In genomic region chr20:33686008-33686983, GRCh38 we compare ENCODE assay signal across 8 cellular contexts. TPM values are rescaled to one million over a fixed set of nuclear protein-coding genes. Genes with fewer than 3 reads are reported as not detected.
A peak's percentile ranks its signal among the peaks of the same experiment; 100 is the strongest.
DNase-seq lines count a peak whose midpoint lies in the region; ATAC-seq and TF ChIP-seq lines count a peak whose summit lies in the region.

A gene with protein sequence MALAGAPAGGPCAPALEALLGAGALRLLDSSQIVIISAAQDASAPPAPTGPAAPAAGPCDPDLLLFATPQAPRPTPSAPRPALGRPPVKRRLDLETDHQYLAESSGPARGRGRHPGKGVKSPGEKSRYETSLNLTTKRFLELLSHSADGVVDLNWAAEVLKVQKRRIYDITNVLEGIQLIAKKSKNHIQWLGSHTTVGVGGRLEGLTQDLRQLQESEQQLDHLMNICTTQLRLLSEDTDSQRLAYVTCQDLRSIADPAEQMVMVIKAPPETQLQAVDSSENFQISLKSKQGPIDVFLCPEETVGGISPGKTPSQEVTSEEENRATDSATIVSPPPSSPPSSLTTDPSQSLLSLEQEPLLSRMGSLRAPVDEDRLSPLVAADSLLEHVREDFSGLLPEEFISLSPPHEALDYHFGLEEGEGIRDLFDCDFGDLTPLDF (minus strand): TSS chr20:33686385. CDS start chr20:33686264, 121 bp downstream.

- H3K4me3 Mint-ChIP-seq in activated naive CD4-positive, alpha-beta T cell treated with anti-CD3 and anti-CD28 coated beads, Interleukin-2, amount 10 ng/mL, durations not matched to agents 7 days and 5 days: peak within 1 kb of the TSS; percentile 89

- peak; percentile 83 for ATAC-seq in HG02623 (IDR thresholded peaks at IDR 0.05; ENCODE audit: unreplicated experiment)
- peak; percentile 94 for ATAC-seq in omental fat pad (ENCODE audit: low FRiP score)

- H3K36me3 ChIP-seq in SK-N-SH (replicated peaks in 1 of 2; ENCODE audit: control insufficient read depth in 1 of 2, insufficient read depth in 2 of 2, low read length in 1 of 2): no peaks in the 10 kb centered on the region

- no peak for TF ChIP-seq EP300 in SK-N-SH (IDR thresholded peaks at IDR 0.05; ENCODE audit: borderline replicate concordance in 1 of 2, low read depth in 1 of 2, low read length in 1 of 2)

- H3F3A ChIP-seq in SK-N-SH (replicated peaks; ENCODE audit: insufficient read depth): no peaks in the 10 kb centered on the region

- H3K79me2 ChIP-seq in SK-N-SH (ENCODE audit: insufficient read depth): peaks cover 35% of the 10 kb centered on the region

- H3K4me2 ChIP-seq in SK-N-SH: peak within 1 kb of the TSS; percentile 72

- CTCF ChIA-PET in SK-N-SH (lab: Yijun Ruan, JAX): interaction anchor here (0.6 to 4.5 kb wide), 7 partner anchors 10 to 383 kb away, joined by 3 to 15 read pairs (median 3); partner anchors contain the start of gene ZNF341
- CTCF ChIA-PET in activated naive CD4-positive, alpha-beta T cell treated with anti-CD3 and anti-CD28 coated beads, Interleukin-2, amount 10 ng/mL, durations not matched to agents 7 days and 5 days (lab: Charles Lee): interaction anchor here (1.0 to 1.5 kb wide), 3 partner anchors 20 to 34 kb away, joined by 3 read pairs; partner anchors contain the start of genes ACTL10 and PXMP4

- peaks cover 87% of the 10 kb centered on the region for H3K4me1 Mint-ChIP-seq in activated naive CD4-positive, alpha-beta T cell treated with anti-CD3 and anti-CD28 coated beads, Interleukin-2, amount 10 ng/mL, durations not matched to agents 7 days and 5 days

- H3K4me1 ChIP-seq in SK-N-SH (ENCODE audit: control insufficient read depth in 1 of 2, insufficient read depth in 2 of 2, low read depth in 1 of 2, low read length in 1 of 2): peaks cover 7 to 19% of the 10 kb centered on the region in 2 experiments; a peak in 2 of 4 replicates

- H3K9me3 ChIP-seq in SK-N-SH: no peaks in the 10 kb centered on the region

- H3K36me3 Mint-ChIP-seq in activated naive CD4-positive, alpha-beta T cell treated with anti-CD3 and anti-CD28 coated beads, Interleukin-2, amount 10 ng/mL, durations not matched to agents 7 days and 5 days: peaks cover 20% of the 10 kb centered on the region

- peak within 1 kb of the TSS; percentile 64 for H3K9ac ChIP-seq in SK-N-SH

- no peaks in the 10 kb centered on the region for H3K9me2 ChIP-seq in SK-N-SH

- DNase-seq in GM12864 (ENCODE audit: low read depth) (peak; percentile 65), NCI-H1092 treated with DMSO at 0.1 percent for 48 hours (lab: John Stamatoyannopoulos, UW) (peak; percentile 95), SK-N-SH (peak; percentile 99), germinal center (ENCODE audit: low spot score) (peak; percentile 99), omental fat pad (ENCODE audit: low spot score) (peak; percentile 81)
- peak; percentile 96 for DNase-seq in activated naive CD4-positive, alpha-beta T cell treated with anti-CD3 and anti-CD28 coated beads, Interleukin-2, amount 10 ng/mL, durations not matched to agents 7 days and 5 days

- no peaks in the 10 kb centered on the region for H3K27me3 Mint-ChIP-seq in activated naive CD4-positive, alpha-beta T cell treated with anti-CD3 and anti-CD28 coated beads, Interleukin-2, amount 10 ng/mL, durations not matched to agents 7 days and 5 days

- peak within 1 kb of the TSS; percentile 94 for H3K27ac Mint-ChIP-seq in activated naive CD4-positive, alpha-beta T cell treated with anti-CD3 and anti-CD28 coated beads, Interleukin-2, amount 10 ng/mL, durations not matched to agents 7 days and 5 days

- no peaks in the 10 kb centered on the region for H3K9me3 Mint-ChIP-seq in activated naive CD4-positive, alpha-beta T cell treated with anti-CD3 and anti-CD28 coated beads, Interleukin-2, amount 10 ng/mL, durations not matched to agents 7 days and 5 days

- peak within 1 kb of the TSS; percentile 1 to 24; a peak in 2 of 4 replicates for H3K27ac ChIP-seq in SK-N-SH (ENCODE audit: low read depth in 2 of 2, low read length in 1 of 2)
- H3K27ac ChIP-seq in temporal lobe (ENCODE audit: low read depth, low read length): peak within 1 kb of the TSS; percentile 97

- H3K27me3 ChIP-seq in SK-N-SH (ENCODE audit: insufficient read depth): no peaks in the 10 kb centered on the region

- TF ChIP-seq RAD21 in SK-N-SH (IDR thresholded peaks at IDR 0.05; ENCODE audit: low read length): no peak

- POLR2A ChIA-PET in SK-N-SH (lab: Yijun Ruan, JAX): interaction anchor here (0.6 to 1.6 kb wide), 2 partner anchors 10 to 11 kb away, joined by 3 to 7 read pairs; no protein-coding TSS in a partner anchor

- peak within 1 kb of the TSS; percentile 92 for H2AFZ ChIP-seq in SK-N-SH (ENCODE audit: low read depth)

- TF ChIP-seq CTCF in GM12864 (IDR thresholded peaks at IDR 0.05; ENCODE audit: low read depth, low read length, missing control alignments): peak; percentile 12
- TF ChIP-seq CTCF in SK-N-SH (IDR thresholded peaks at IDR 0.05): peak; percentile 34
- TF ChIP-seq CTCF in omental fat pad (IDR thresholded peaks at IDR 0.05): no peak

- H4K20me1 ChIP-seq in SK-N-SH (ENCODE audit: insufficient read depth): peaks cover 2% of the 10 kb centered on the region; the same call in 1 of the 2 replicates

- H3K4me3 ChIP-seq in GM12864 (ENCODE audit: low read depth, low read length): peak within 1 kb of the TSS; percentile 66
- peak within 1 kb of the TSS; percentile 61 to 62 for H3K4me3 ChIP-seq in SK-N-SH (ENCODE audit: low read depth in 2 of 2, low read length in 1 of 2)

- WGBS in SK-N-SH (ENCODE audit: low lambda C conversion rate): 7% methylated on average over 24 of the region's 115 CpGs

TF ChIP-seq in SK-N-SH, 30 proteins besides CTCF, POLR2A, EP300 and RAD21 (continues in another document):
- TF ChIP-seq MXI1 (IDR thresholded peaks at IDR 0.05; ENCODE audit: low read depth, low read length): peak; percentile 90
- TF ChIP-seq GABPA (IDR thresholded peaks at IDR 0.05; ENCODE audit: low read depth): no peak
- TF ChIP-seq TEAD4 (IDR thresholded peaks at IDR 0.05; ENCODE audit: borderline replicate concordance, insufficient read depth): no peak
- TF ChIP-seq NRF1 (IDR thresholded peaks at IDR 0.05; ENCODE audit: low read depth, low read length): peak; percentile 70
- peak; percentile 67 for TF ChIP-seq CHD2 (IDR thresholded peaks at IDR 0.05; ENCODE audit: low read length, partially characterized antibody)
- no peak for TF ChIP-seq TCF12 (IDR thresholded peaks at IDR 0.05)
- TF ChIP-seq NFIC (IDR thresholded peaks at IDR 0.05; ENCODE audit: borderline replicate concordance): no peak
- TF ChIP-seq, protein P1, sequence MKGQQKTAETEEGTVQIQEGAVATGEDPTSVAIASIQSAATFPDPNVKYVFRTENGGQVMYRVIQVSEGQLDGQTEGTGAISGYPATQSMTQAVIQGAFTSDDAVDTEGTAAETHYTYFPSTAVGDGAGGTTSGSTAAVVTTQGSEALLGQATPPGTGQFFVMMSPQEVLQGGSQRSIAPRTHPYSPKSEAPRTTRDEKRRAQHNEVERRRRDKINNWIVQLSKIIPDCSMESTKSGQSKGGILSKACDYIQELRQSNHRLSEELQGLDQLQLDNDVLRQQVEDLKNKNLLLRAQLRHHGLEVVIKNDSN (IDR thresholded peaks at IDR 0.05; ENCODE audit: borderline replicate concordance, low read depth): peak; percentile 72
- no peak for TF ChIP-seq YY1 (IDR thresholded peaks at IDR 0.05; ENCODE audit: low read depth)
- no peak for TF ChIP-seq RCOR1 (IDR thresholded peaks at IDR 0.05; ENCODE audit: low read length)
- TF ChIP-seq FOSL2 (IDR thresholded peaks at IDR 0.05; ENCODE audit: borderline replicate concordance, low read depth): no peak
- TF ChIP-seq POLR2AphosphoS5 (IDR thresholded peaks at IDR 0.05; ENCODE audit: low read depth, low read length): no peak
- TF ChIP-seq, protein P2, sequence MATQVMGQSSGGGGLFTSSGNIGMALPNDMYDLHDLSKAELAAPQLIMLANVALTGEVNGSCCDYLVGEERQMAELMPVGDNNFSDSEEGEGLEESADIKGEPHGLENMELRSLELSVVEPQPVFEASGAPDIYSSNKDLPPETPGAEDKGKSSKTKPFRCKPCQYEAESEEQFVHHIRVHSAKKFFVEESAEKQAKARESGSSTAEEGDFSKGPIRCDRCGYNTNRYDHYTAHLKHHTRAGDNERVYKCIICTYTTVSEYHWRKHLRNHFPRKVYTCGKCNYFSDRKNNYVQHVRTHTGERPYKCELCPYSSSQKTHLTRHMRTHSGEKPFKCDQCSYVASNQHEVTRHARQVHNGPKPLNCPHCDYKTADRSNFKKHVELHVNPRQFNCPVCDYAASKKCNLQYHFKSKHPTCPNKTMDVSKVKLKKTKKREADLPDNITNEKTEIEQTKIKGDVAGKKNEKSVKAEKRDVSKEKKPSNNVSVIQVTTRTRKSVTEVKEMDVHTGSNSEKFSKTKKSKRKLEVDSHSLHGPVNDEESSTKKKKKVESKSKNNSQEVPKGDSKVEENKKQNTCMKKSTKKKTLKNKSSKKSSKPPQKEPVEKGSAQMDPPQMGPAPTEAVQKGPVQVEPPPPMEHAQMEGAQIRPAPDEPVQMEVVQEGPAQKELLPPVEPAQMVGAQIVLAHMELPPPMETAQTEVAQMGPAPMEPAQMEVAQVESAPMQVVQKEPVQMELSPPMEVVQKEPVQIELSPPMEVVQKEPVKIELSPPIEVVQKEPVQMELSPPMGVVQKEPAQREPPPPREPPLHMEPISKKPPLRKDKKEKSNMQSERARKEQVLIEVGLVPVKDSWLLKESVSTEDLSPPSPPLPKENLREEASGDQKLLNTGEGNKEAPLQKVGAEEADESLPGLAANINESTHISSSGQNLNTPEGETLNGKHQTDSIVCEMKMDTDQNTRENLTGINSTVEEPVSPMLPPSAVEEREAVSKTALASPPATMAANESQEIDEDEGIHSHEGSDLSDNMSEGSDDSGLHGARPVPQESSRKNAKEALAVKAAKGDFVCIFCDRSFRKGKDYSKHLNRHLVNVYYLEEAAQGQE (IDR thresholded peaks at IDR 0.05; ENCODE audit: low read depth, low read length): no peak
- TF ChIP-seq, protein P3, sequence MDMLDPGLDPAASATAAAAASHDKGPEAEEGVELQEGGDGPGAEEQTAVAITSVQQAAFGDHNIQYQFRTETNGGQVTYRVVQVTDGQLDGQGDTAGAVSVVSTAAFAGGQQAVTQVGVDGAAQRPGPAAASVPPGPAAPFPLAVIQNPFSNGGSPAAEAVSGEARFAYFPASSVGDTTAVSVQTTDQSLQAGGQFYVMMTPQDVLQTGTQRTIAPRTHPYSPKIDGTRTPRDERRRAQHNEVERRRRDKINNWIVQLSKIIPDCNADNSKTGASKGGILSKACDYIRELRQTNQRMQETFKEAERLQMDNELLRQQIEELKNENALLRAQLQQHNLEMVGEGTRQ (IDR thresholded peaks at IDR 0.05; ENCODE audit: borderline replicate concordance, low read depth, low read length): 0 out of 2 replicates have a peak, but pooled peaks have one; percentile 25

RNA-seq across cellular contexts. Expression of the gene that starts here (rescaled TPM):
- 12.4 and 15.0 TPM in 2 replicates for polyA plus RNA-seq in SK-N-SH (2012; rRNA removed)
- polyA plus RNA-seq in SK-N-SH (2012; cell fraction: cytosol; rRNA removed): 7.9 and 11.4 TPM in 2 replicates
- polyA plus RNA-seq in SK-N-SH (2012; cell fraction: nucleus; rRNA removed): 32.7 and 45.1 TPM in 2 replicates
- total RNA-seq in omental fat pad: 1 to 10 TPM; 1.2 to 1.9 (median 1.5) TPM
- 2.0 TPM for total RNA-seq in temporal lobe

Comparison
In these comparisons a context has a peak if more than half of its experiments do, and no peak if none do; other contexts are left out.
1. Peak in every context shown above with its lines: DNase-seq, ATAC-seq, H3K4me3 ChIP-seq and H3K27ac ChIP-seq.
2. CTCF ChIP-seq: peak in GM12864 (single experiment) and SK-N-SH (single experiment); none in omental fat pad (0 of 3).